ENCODE assay signal across 1 cellular context in genomic region chr17:60447375-60447774, GRCh38.
TF ChIP-seq lines count a peak whose summit lies in the region.

No MANE protein-coding gene starts in this region.

TF ChIP-seq in K562, 482 proteins besides CTCF, POLR2A, EP300 and RAD21 (continued from another document):
- TF ChIP-seq SFPQ (IDR thresholded peaks at IDR 0.05; ENCODE audit: low read depth, low read length) (no peak), ZBTB11 (CRISPR knock-in tag; IDR thresholded peaks at IDR 0.05) (peak in 1 of 3 experiments; percentile 75; a peak in 2 of 6 replicates), E2F8 (IDR thresholded peaks at IDR 0.05; ENCODE audit: low read depth, partially characterized antibody) (no peak), HEY1 (CRISPR knock-in tag; IDR thresholded peaks at IDR 0.05; ENCODE audit: borderline replicate concordance) (no peak), ZBTB26 (CRISPR knock-in tag; IDR thresholded peaks at IDR 0.05) (no peak)
- TF ChIP-seq, protein P1, sequence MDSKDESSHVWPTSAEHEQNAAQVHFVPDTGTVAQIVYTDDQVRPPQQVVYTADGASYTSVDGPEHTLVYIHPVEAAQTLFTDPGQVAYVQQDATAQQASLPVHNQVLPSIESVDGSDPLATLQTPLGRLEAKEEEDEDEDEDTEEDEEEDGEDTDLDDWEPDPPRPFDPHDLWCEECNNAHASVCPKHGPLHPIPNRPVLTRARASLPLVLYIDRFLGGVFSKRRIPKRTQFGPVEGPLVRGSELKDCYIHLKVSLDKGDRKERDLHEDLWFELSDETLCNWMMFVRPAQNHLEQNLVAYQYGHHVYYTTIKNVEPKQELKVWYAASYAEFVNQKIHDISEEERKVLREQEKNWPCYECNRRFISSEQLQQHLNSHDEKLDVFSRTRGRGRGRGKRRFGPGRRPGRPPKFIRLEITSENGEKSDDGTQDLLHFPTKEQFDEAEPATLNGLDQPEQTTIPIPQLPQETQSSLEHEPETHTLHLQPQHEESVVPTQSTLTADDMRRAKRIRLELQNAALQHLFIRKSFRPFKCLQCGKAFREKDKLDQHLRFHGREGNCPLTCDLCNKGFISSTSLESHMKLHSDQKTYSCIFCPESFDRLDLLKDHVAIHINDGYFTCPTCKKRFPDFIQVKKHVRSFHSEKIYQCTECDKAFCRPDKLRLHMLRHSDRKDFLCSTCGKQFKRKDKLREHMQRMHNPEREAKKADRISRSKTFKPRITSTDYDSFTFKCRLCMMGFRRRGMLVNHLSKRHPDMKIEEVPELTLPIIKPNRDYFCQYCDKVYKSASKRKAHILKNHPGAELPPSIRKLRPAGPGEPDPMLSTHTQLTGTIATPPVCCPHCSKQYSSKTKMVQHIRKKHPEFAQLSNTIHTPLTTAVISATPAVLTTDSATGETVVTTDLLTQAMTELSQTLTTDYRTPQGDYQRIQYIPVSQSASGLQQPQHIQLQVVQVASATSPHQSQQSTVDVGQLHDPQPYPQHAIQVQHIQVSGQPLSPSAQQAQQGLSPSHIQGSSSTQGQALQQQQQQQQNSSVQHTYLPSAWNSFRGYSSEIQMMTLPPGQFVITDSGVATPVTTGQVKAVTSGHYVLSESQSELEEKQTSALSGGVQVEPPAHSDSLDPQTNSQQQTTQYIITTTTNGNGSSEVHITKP (IDR thresholded peaks at IDR 0.05; ENCODE audit: partially characterized antibody) = peak; percentile 53
